27 cellular contexts compared by ENCODE assay signal in the genomic region with DNA sequence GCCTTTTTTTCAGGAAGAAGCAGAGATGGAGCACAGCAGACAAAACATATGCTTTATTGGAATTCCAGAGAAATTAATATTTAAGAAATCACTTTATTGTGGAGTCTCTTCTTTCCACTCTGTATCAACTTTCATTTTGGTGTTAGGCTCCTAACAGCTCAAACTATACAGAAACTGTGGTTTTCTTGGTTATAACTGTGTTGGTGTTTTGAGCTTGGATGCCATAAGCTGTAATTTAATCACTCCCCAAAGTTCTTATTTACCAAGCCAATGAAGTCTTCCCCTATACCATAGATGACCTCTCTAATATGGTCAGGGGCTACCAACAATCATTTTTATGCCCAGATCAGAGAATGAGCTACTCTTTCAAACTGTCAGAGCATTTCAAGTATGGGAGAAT.
"Had no signal": no experiment of that assay in that cellular context is flagged by ENCODE, and none has a peak within 500 bp of the region (broad histone marks: within the 10 kb centered on the region; RNA-seq: fewer than 3 reads in every experiment).

No MANE protein-coding gene starts in this region.

- H3K9me3 ChIP-seq: testis, thyroid gland, uterus had no signal

- H3K36me3 ChIP-seq: thyroid gland, upper lobe of right lung, uterus had no signal

- H3K4me3 ChIP-seq: stomach, suprapubic skin, testis, thoracic aorta, thyroid gland, tibial artery, tibial nerve, transverse colon, upper lobe of left lung, upper lobe of right lung, uterus, vagina had no signal

- H3K4me3 Mint-ChIP-seq: stimulated activated memory B cell treated with anti-CD40 and anti-IgM and Interleukin-4, amounts not matched to agents 10 μg/mL and 1 μg/mL and 100 μg/mL, for 72 hours; stimulated activated naive B cell treated with anti-CD40 and anti-IgM and Interleukin-4, amounts not matched to agents 10 μg/mL and 1 μg/mL and 100 μg/mL, for 72 hours; stimulated activated naive CD8-positive, alpha-beta T cell treated with anti-CD3 and anti-CD28 coated beads, Interleukin-15, amount 100 ng/mL, for 72 hours; stimulated activated naive CD8-positive, alpha-beta T cell treated with anti-CD3 and anti-CD28 coated beads, Interleukin-15, Interleukin-2, amounts not matched to agents 100 ng/mL and 50 ng/mL, for 24 hours; type B pancreatic cell had no signal

- H3K4me1 ChIP-seq: stomach, suprapubic skin, testis, thyroid gland, tibial nerve, transverse colon, upper lobe of left lung, upper lobe of right lung, uterus, vagina had no signal

- ATAC-seq: stimulated activated memory B cell treated with anti-CD40 and anti-IgM and Interleukin-4, amounts not matched to agents 10 μg/mL and 1 μg/mL and 100 μg/mL, for 72 hours; stimulated activated naive B cell treated with anti-CD40 and anti-IgM and Interleukin-4, amounts not matched to agents 10 μg/mL and 1 μg/mL and 100 μg/mL, for 72 hours; stimulated activated naive CD8-positive, alpha-beta T cell treated with anti-CD3 and anti-CD28 coated beads, Interleukin-15, amount 100 ng/mL, for 72 hours; stimulated activated naive CD8-positive, alpha-beta T cell treated with anti-CD3 and anti-CD28 coated beads, Interleukin-15, Interleukin-2, amounts not matched to agents 100 U/mL and 50 U/mL, for 24 hours; upper lobe of right lung had no signal

- H3K27me3 ChIP-seq: stomach, suprapubic skin, testis, thyroid gland, tibial artery, tibial nerve, transverse colon, upper lobe of left lung, upper lobe of right lung, uterus, vagina had no signal

- H3K27ac Mint-ChIP-seq: stimulated activated memory B cell treated with anti-CD40 and anti-IgM and Interleukin-4, amounts not matched to agents 10 μg/mL and 1 μg/mL and 100 μg/mL, for 72 hours; stimulated activated naive B cell treated with anti-CD40 and anti-IgM and Interleukin-4, amounts not matched to agents 10 μg/mL and 1 μg/mL and 100 μg/mL, for 72 hours; stimulated activated naive CD8-positive, alpha-beta T cell treated with anti-CD3 and anti-CD28 coated beads, Interleukin-15, amount 100 ng/mL, for 72 hours; stimulated activated naive CD8-positive, alpha-beta T cell treated with anti-CD3 and anti-CD28 coated beads, Interleukin-15, Interleukin-2, amounts not matched to agents 100 ng/mL and 50 ng/mL, for 24 hours; type B pancreatic cell had no signal

- DNase-seq: stimulated activated CD4-positive, alpha-beta T cell treated with anti-CD3 and anti-CD28 coated beads, Interleukin-2, amount 100 ng/mL, for 48 hours; stimulated activated CD4-positive, alpha-beta T cell treated with anti-CD3 and anti-CD28 coated beads, Interleukin-4, amount 100 ng/mL, for 1 hour; stimulated activated CD4-positive, alpha-beta T cell treated with anti-CD3 and anti-CD28 coated beads, Interleukin-4, amount 100 ng/mL, for 24 hours; stimulated activated CD4-positive, alpha-beta T cell treated with anti-CD3 and anti-CD28 coated beads, Interleukin-4, amount 100 ng/mL, for 4 hours; stimulated activated CD8-positive, alpha-beta memory T cell treated with anti-CD3 and anti-CD28 coated beads, Interleukin-4, amount 100 ng/mL, for 48 hours; stimulated activated naive B cell treated with anti-CD40 and anti-IgM and Interleukin-4, amounts not matched to agents 10 μg/mL and 1 μg/mL and 100 μg/mL, for 72 hours; stimulated activated naive CD4-positive, alpha-beta T cell; stimulated activated naive CD4-positive, alpha-beta T cell treated with Interleukin-2 at 50 U/mL for 16 hours; stimulated activated naive CD8-positive, alpha-beta T cell treated with anti-CD3 and anti-CD28 coated beads, Interleukin-15, amount 100 ng/mL, for 72 hours; stimulated activated naive CD8-positive, alpha-beta T cell treated with anti-CD3 and anti-CD28 coated beads, Interleukin-15, Interleukin-2, amounts not matched to agents 100 U/mL and 50 U/mL, for 24 hours; stomach; substantia nigra; testis; thyroid gland; tibial artery; transverse colon; trophoblast cell; upper lobe of left lung; upper lobe of right lung; uterus had no signal

- H3K27ac ChIP-seq: stomach, suprapubic skin, testis, thoracic aorta, thyroid gland, tibial artery, tibial nerve, transverse colon, upper lobe of left lung, upper lobe of right lung, uterus, vagina had no signal
